In the genomic region with DNA sequence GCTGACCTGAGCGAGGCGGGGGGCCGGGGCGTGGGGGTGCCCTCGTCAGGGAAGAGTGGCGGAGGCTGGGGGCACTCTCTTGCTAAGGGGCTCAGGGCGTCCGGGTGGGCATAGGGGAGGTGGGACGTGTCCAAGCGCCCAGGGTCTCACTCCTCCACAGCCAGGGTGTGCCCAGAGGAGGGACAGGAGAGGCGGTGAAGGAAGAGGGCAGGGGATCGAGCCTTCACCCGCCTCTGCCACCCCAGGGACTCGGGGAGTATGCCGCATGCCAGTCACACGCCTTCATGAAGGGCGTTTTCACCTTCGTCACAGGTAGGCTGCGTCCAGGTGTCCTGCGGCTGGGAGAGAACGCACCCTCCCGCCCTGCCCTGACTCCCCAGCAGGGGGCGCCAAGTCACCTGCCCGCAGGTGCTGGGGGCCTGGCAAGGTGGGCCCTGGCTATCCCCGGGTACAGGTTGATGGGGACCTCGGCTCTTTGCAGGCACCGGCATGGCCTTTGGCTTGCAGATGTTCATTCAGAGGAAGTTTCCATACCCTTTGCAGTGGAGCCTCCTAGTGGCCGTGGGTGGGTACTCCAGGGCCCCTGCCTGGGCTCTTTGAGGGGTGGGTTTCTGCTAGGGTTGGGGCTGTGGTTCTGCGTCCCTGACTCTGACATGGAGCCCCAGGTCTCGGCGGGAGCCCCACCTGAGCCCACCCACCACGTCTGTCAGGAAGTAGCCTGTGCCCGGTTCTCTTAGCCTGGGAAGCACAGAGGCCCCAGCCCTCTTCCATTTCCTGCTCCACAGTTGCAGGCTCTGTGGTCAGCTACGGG, we compare ENCODE assay signal across 8 cellular contexts. TPM values are rescaled to one million over a fixed set of nuclear protein-coding genes. Genes with fewer than 3 reads are reported as not detected.
A peak's percentile ranks its signal among the peaks of the same experiment; 100 is the strongest.
DNase-seq lines count a peak whose midpoint lies in the region; ATAC-seq, FAIRE-seq and TF ChIP-seq lines count a peak whose summit lies in the region.

No MANE protein-coding gene starts in this region.

- H3K27me3 ChIP-seq in cardiac muscle cell (no peaks in the 10 kb centered on the region), keratinocyte (ENCODE audit: control insufficient read depth, extremely low read depth, insufficient read depth, low read length) (peaks cover 12% of the 10 kb centered on the region)

- in situ Hi-C loops in astrocyte of the spinal cord (cut with HindIII; ENCODE audit: low sequenced_read_pairs) = no loop called here

- H3K9me3 ChIP-seq in cardiac muscle cell (ENCODE audit: low read depth) (no peaks in the 10 kb centered on the region), keratinocyte (ENCODE audit: control insufficient read depth, low read depth, low read length) (no peaks in the 10 kb centered on the region)

- dilution Hi-C loops in keratinocyte (cut with MboI; ENCODE audit: extremely low pct_ligation_motif_present, low sequenced_read_pairs) = no loop called here

- H3K36me3 ChIP-seq in cardiac muscle cell (no peaks in the 10 kb centered on the region), keratinocyte (ENCODE audit: control insufficient read depth in 2 of 2, extremely low read depth in 1 of 2, insufficient read depth in 2 of 2, low read length in 2 of 2) (peaks cover 8 to 17% of the 10 kb centered on the region in 2 experiments)

- DNase-seq in cardiac muscle cell (ENCODE audit: low read depth in 1 of 2, low spot score in 1 of 2) (peak; percentile 39 to 61), Right ventricle myocardium inferior (ENCODE audit: missing footprints) (no peak), T-helper 2 cell (peak; percentile 36 to 70 (median 61)), astrocyte of the spinal cord (ENCODE audit: low read depth, low spot score) (peak; percentile 12), keratinocyte (ENCODE audit: low read depth, low spot score) (peak; percentile 65)
- peak in 3 of 4 experiments; percentile 40 to 50 (median 47) for DNase-seq in stimulated activated CD4-positive, alpha-beta T cell treated with anti-CD3 and anti-CD28 coated beads, Interleukin-1b, Interleukin-23, amount 100 ng/mL, for 24 hours (ENCODE audit: low read depth in 4 of 4, low spot score in 1 of 4)

- H3K4me1 ChIP-seq in cardiac muscle cell (ENCODE audit: low read depth) = peaks cover 57% of the 10 kb centered on the region
- H3K4me1 ChIP-seq in keratinocyte (ENCODE audit: control insufficient read depth, extremely low read depth, insufficient read depth, low read length) = peaks cover 17% of the 10 kb centered on the region

- H4K20me1 ChIP-seq in keratinocyte (ENCODE audit: control insufficient read depth, extremely low read depth, insufficient read depth, low read length) = peaks cover 17% of the 10 kb centered on the region

- H3K79me2 ChIP-seq in keratinocyte (ENCODE audit: control insufficient read depth, insufficient read depth, low read length) = peaks cover 9% of the 10 kb centered on the region

- H3K9ac ChIP-seq in keratinocyte (ENCODE audit: control insufficient read depth, extremely low read depth, insufficient read depth, low read length) = peak overlapping the region; percentile 99

- peak overlapping the region; percentile 40 for H2AFZ ChIP-seq in keratinocyte (ENCODE audit: control insufficient read depth, low read length)

- no peak for ATAC-seq in Right ventricle myocardium inferior
- ATAC-seq in GM18519 (IDR thresholded peaks at IDR 0.05; ENCODE audit: low FRiP score, unreplicated experiment) = no peak

- H3K27ac ChIP-seq in cardiac muscle cell (peak overlapping the region; percentile 99), keratinocyte (ENCODE audit: control insufficient read depth, insufficient read depth, low read length) (peak overlapping the region; percentile 98)

- peak overlapping the region; percentile 58 for H3K4me3 ChIP-seq in cardiac muscle cell
- H3K4me3 ChIP-seq in astrocyte of the spinal cord (ENCODE audit: low read depth, low read length) = peak overlapping the region; percentile 91
- H3K4me3 ChIP-seq in keratinocyte (ENCODE audit: control insufficient read depth in 2 of 3, extremely low read depth in 1 of 3, insufficient read depth in 2 of 3, low read depth in 1 of 3, low read length in 3 of 3) = peak overlapping the region; percentile 70 to 83 (median 82)

- peak overlapping the region; percentile 84 for H3K4me2 ChIP-seq in keratinocyte (ENCODE audit: control insufficient read depth, extremely low read depth, insufficient read depth, low read depth, low read length)

- FAIRE-seq in keratinocyte (lab: Jason Lieb, UNC) = no peak

- peak; percentile 97 for TF ChIP-seq CTCF in cardiac muscle cell (IDR thresholded peaks at IDR 0.05; ENCODE audit: low read depth, low read length)
- peak; percentile 100 for TF ChIP-seq CTCF in LNCAP (IDR thresholded peaks at IDR 0.05)
- TF ChIP-seq CTCF in astrocyte of the spinal cord (IDR thresholded peaks at IDR 0.05; ENCODE audit: low read depth, low read length) = peak; percentile 88
- peak; percentile 80 to 100 (median 99) for TF ChIP-seq CTCF in keratinocyte (optimal IDR thresholded peaks at IDR 0.05 in 1 of 3, IDR thresholded peaks at IDR 0.05 in 1 of 3, conservative IDR thresholded peaks at IDR 0.05 in 1 of 3; ENCODE audit: extremely low read depth in 1 of 3, insufficient read depth in 2 of 3, low read length in 3 of 3)

- intact Hi-C loops in Right ventricle myocardium inferior (cut with DNase I) = loop anchor here (1.0 to 5.0 kb wide), 4 partner anchors 16 to 431 kb away; partner anchors contain the start of genes C8G, FBXW5, PHPT1 and RABL6

- H3K9me1 ChIP-seq in keratinocyte (ENCODE audit: control insufficient read depth, extremely low read depth, insufficient read depth, low read length) = no peaks in the 10 kb centered on the region

RNA-seq across cellular contexts. Expression of gene TMEM141, which starts 0.5 kb away (rescaled TPM):
- total RNA-seq in cardiac muscle cell = 200 and 306 TPM in 2 replicates
- 169 and 238 TPM in 2 replicates for polyA plus RNA-seq in cardiac muscle cell
- 75.9 TPM for total RNA-seq in Right ventricle myocardium inferior
- polyA plus RNA-seq in keratinocyte = 85.5 to 118 TPM (median 99.9 TPM) in 3 replicates
- polyA plus RNA-seq in keratinocyte (2011; ENCODE audit: low read depth) = 15.9 TPM
- polyA plus RNA-seq in keratinocyte (2011; cell fraction: cytosol; rRNA removed) = 43.4 and 91.6 TPM in 2 replicates
- polyA plus RNA-seq in keratinocyte (2011; cell fraction: nucleus; rRNA removed) = 27.5 and 27.9 TPM in 2 replicates
- polyA plus RNA-seq in keratinocyte (2012; ENCODE audit: low replicate concordance) = 90.9 and 95.4 TPM in 2 replicates
- 22.6 to 63.5 TPM (median 35.3 TPM) in 3 replicates for polyA minus RNA-seq in keratinocyte
- 51.6 TPM for polyA minus RNA-seq in keratinocyte (2011; cell fraction: cytosol; rRNA and poly(A)+ RNA removed)
- 11.2 and 12.1 TPM in 2 replicates for polyA minus RNA-seq in keratinocyte (2011; cell fraction: nucleus; rRNA and poly(A)+ RNA removed)

RNA-seq across cellular contexts. Expression of gene CCDC183, which starts 4.5 kb away (rescaled TPM):
- total RNA-seq in cardiac muscle cell (32.4 and 49.3 TPM in 2 replicates), Right ventricle myocardium inferior (1.6 TPM)
- polyA plus RNA-seq in cardiac muscle cell (40.1 and 43.1 TPM in 2 replicates), keratinocyte (0.03 to 0.08 TPM (median 0.06 TPM) in 3 replicates)
- polyA plus RNA-seq in keratinocyte (2011; ENCODE audit: low read depth) = 0.52 TPM
- 0.12 TPM in 1 of 2 replicates, not detected in the other for polyA plus RNA-seq in keratinocyte (2011; cell fraction: cytosol; rRNA removed)
- polyA plus RNA-seq in keratinocyte (2011; cell fraction: nucleus; rRNA removed) = 0.80 and 0.96 TPM in 2 replicates
- 0.17 and 0.38 TPM in 2 replicates for polyA plus RNA-seq in keratinocyte (2012; ENCODE audit: low replicate concordance)
- 0.10 TPM in 1 of 3 replicates, not detected in the others for polyA minus RNA-seq in keratinocyte
- not detected for polyA minus RNA-seq in keratinocyte (2011; cell fraction: cytosol; rRNA and poly(A)+ RNA removed)
- not detected in 2 replicates for polyA minus RNA-seq in keratinocyte (2011; cell fraction: nucleus; rRNA and poly(A)+ RNA removed)

RNA-seq across cellular contexts. Expression of gene RABL6, which starts 16.1 kb away (rescaled TPM):
- total RNA-seq in cardiac muscle cell = 131 and 153 TPM in 2 replicates
- 101 and 115 TPM in 2 replicates for polyA plus RNA-seq in cardiac muscle cell
- 69.5 TPM for total RNA-seq in Right ventricle myocardium inferior
- 46.3 to 51.1 TPM (median 51.0 TPM) in 3 replicates for polyA plus RNA-seq in keratinocyte
- polyA plus RNA-seq in keratinocyte (2011; ENCODE audit: low read depth) = 29.8 TPM
- 32.9 and 36.4 TPM in 2 replicates for polyA plus RNA-seq in keratinocyte (2011; cell fraction: cytosol; rRNA removed)
- 39.7 and 50.3 TPM in 2 replicates for polyA plus RNA-seq in keratinocyte (2011; cell fraction: nucleus; rRNA removed)
- polyA plus RNA-seq in keratinocyte (2012; ENCODE audit: low replicate concordance) = 42.7 and 75.1 TPM in 2 replicates
- 56.1 to 73.9 TPM (median 56.6 TPM) in 3 replicates for polyA minus RNA-seq in keratinocyte
- polyA minus RNA-seq in keratinocyte (2011; cell fraction: cytosol; rRNA and poly(A)+ RNA removed) = 76.0 TPM
- polyA minus RNA-seq in keratinocyte (2011; cell fraction: nucleus; rRNA and poly(A)+ RNA removed) = 30.9 and 37.5 TPM in 2 replicates

RNA-seq across cellular contexts. Expression of gene LCN15, which starts 27.4 kb away (rescaled TPM):
- total RNA-seq in cardiac muscle cell (0.32 and 0.77 TPM in 2 replicates), Right ventricle myocardium inferior (0.46 TPM)
- polyA plus RNA-seq in cardiac muscle cell (0.17 TPM in 1 of 2 replicates, not detected in the other), keratinocyte (not detected in 3 replicates)
- polyA plus RNA-seq in keratinocyte (2011; ENCODE audit: low read depth) = not detected
- polyA plus RNA-seq in keratinocyte (2011; cell fraction: cytosol; rRNA removed) = not detected in 2 replicates
- not detected in 2 replicates for polyA plus RNA-seq in keratinocyte (2011; cell fraction: nucleus; rRNA removed)
- not detected in 2 replicates for polyA plus RNA-seq in keratinocyte (2012; ENCODE audit: low replicate concordance)
- polyA minus RNA-seq in keratinocyte = not detected in 3 replicates
- not detected for polyA minus RNA-seq in keratinocyte (2011; cell fraction: cytosol; rRNA and poly(A)+ RNA removed)
- polyA minus RNA-seq in keratinocyte (2011; cell fraction: nucleus; rRNA and poly(A)+ RNA removed) = not detected in 2 replicates

RNA-seq across cellular contexts. Expression of gene LCN8, which starts 33.6 kb away (rescaled TPM):
- total RNA-seq in cardiac muscle cell (not detected in 2 replicates), Right ventricle myocardium inferior (not detected)
- polyA plus RNA-seq in cardiac muscle cell (0.81 TPM in 1 of 2 replicates, not detected in the other), keratinocyte (not detected in 3 replicates)
- not detected for polyA plus RNA-seq in keratinocyte (2011; ENCODE audit: low read depth)
- not detected in 2 replicates for polyA plus RNA-seq in keratinocyte (2011; cell fraction: cytosol; rRNA removed)
- not detected in 2 replicates for polyA plus RNA-seq in keratinocyte (2011; cell fraction: nucleus; rRNA removed)
- polyA plus RNA-seq in keratinocyte (2012; ENCODE audit: low replicate concordance) = not detected in 2 replicates
- polyA minus RNA-seq in keratinocyte = not detected in 3 replicates
- polyA minus RNA-seq in keratinocyte (2011; cell fraction: cytosol; rRNA and poly(A)+ RNA removed) = not detected
- not detected in 2 replicates for polyA minus RNA-seq in keratinocyte (2011; cell fraction: nucleus; rRNA and poly(A)+ RNA removed)

Comparison
In these comparisons a context has a peak if more than half of its experiments do, and no peak if none do; other contexts are left out.
1. RNA of gene CCDC183, which starts 4.5 kb away (total RNA-seq): 32.4 to 49.3 TPM in cardiac muscle cell; 1.6 TPM in Right ventricle myocardium inferior (single experiment); every median in the first group is over 10 times any median in the second.
2. Peak in every context shown above with its lines, with median percentiles within 50 percentile points of each other: H3K4me3 ChIP-seq and CTCF ChIP-seq.